In genomic region chr15:45635191-45635638, GRCh38 we compare ENCODE assay signal across 8 cellular contexts. TPM values are rescaled to one million over a fixed set of nuclear protein-coding genes. Genes with fewer than 3 reads are reported as not detected.
DNase-seq lines count a peak whose midpoint lies in the region; ATAC-seq and TF ChIP-seq lines count a peak whose summit lies in the region.

No MANE protein-coding gene starts in this region.

- CTCF ChIA-PET in WTC11 (lab: Charles Lee): interaction anchor here (0.7 to 2.0 kb wide), 14 partner anchors 9 to 71 kb away, joined by 3 to 17 read pairs (median 4); partner anchors contain the start of gene BLOC1S6

- no peak for TF ChIP-seq POLR2A in right lobe of liver (IDR thresholded peaks at IDR 0.05)

- POLR2A ChIA-PET in WTC11 (lab: Charles Lee): no interaction called here

- WGBS in right lobe of liver (ENCODE audit: insufficient coverage, low coverage, low lambda C conversion rate, missing lambda C conversion rate): 0% methylated on average over 3 of the region's 29 CpGs

- peaks cover 75% of the 10 kb centered on the region for H3K27me3 Mint-ChIP-seq in WTC11 (ENCODE audit: low read depth)

- peak overlapping the region; percentile 73 to 96 (median 91) for H3K4me3 ChIP-seq in right lobe of liver

- H3K4me3 Mint-ChIP-seq in WTC11: peak overlapping the region; percentile 79

- peaks cover 7% of the 10 kb centered on the region for H3K4me1 Mint-ChIP-seq in WTC11

- no peaks in the 10 kb centered on the region for H3K9me3 Mint-ChIP-seq in WTC11

- no peaks in the 10 kb centered on the region for H3K36me3 ChIP-seq in right lobe of liver

- intact Hi-C loops in right lobe of liver (cut with DNase I): no loop called here

- no peaks in the 10 kb centered on the region for H3K27me3 ChIP-seq in right lobe of liver

- DNase-seq in CD1c-positive myeloid dendritic cell (ENCODE audit: extremely low spot score) (peak; percentile 58), WTC11 (ENCODE audit: low spot score) (peak; percentile 64), cerebellar cortex (ENCODE audit: low spot score) (peak; percentile 11), right lobe of liver (peak; percentile 84 to 87 (median 85)), NCI-H128 (lab: John Stamatoyannopoulos, UW; ENCODE audit: unreplicated experiment) (no peak)
- peak in 2 of 3 donors; percentile 33 to 43 for DNase-seq in stimulated activated CD4-positive, alpha-beta T cell treated with anti-CD3 and anti-CD28 coated beads, TNF-alpha, amount 100 ng/mL, for 1 hour (ENCODE audit: low read depth in 3 of 3, low spot score in 1 of 3)

- ATAC-seq in GM19455 (IDR thresholded peaks at IDR 0.05; ENCODE audit: unreplicated experiment) (peak; percentile 51), HG03558 (IDR thresholded peaks at IDR 0.05; ENCODE audit: extremely low read depth, unreplicated experiment) (peak; percentile 27), WTC11 (peak; percentile 60), right lobe of liver (peak; percentile 60 to 68 (median 64))

- no peak overlapping the region for H3K27ac Mint-ChIP-seq in WTC11

- H3K27ac ChIP-seq in right lobe of liver: peak overlapping the region; percentile 95 to 99 (median 96)

- no peaks in the 10 kb centered on the region for H3K36me3 Mint-ChIP-seq in WTC11

- peaks cover 0 to 34% (median 5%) of the 10 kb centered on the region in 4 donors for H3K4me1 ChIP-seq in right lobe of liver

- no peaks in the 10 kb centered on the region for H3K9me3 ChIP-seq in right lobe of liver

- TF ChIP-seq CTCF in WTC11 (IDR thresholded peaks at IDR 0.05) (peak; percentile 35; the same call in 1 of the 2 replicates), right lobe of liver (IDR thresholded peaks at IDR 0.05) (peak; percentile 35 to 61 (median 55))

TF ChIP-seq in WTC11, 78 proteins besides CTCF, POLR2A, EP300 and RAD21:
- TF ChIP-seq NFE2L1 (CRISPR knock-in tag; IDR thresholded peaks at IDR 0.05) (no peak), HMGXB4 (CRISPR knock-in tag; IDR thresholded peaks at IDR 0.05) (0 out of 2 replicates have a peak, but pooled peaks have one; percentile 40)

RNA-seq across cellular contexts. Expression of gene SQOR, which starts 0.4 kb away (rescaled TPM):
- total RNA-seq in WTC11 (2021) (0.44 to 0.72 TPM (median 0.69 TPM) in 3 replicates), right lobe of liver (10 to 100 TPM; 34.2 to 77.7 (median 49.1) TPM)

RNA-seq across cellular contexts. Expression of gene BLOC1S6, which starts 48.0 kb away (rescaled TPM):
- total RNA-seq in WTC11 (2021) (28.7 to 31.6 TPM (median 29.1 TPM) in 3 replicates), right lobe of liver (10 to 100 TPM; 15.9 to 33.7 (median 24.3) TPM)

Comparison
In these comparisons a context has a peak if more than half of its experiments do, and no peak if none do; other contexts are left out.
1. RNA of gene SQOR, which starts 0.4 kb away (total RNA-seq): 34.2 to 77.7 TPM in right lobe of liver; 0.44 to 0.72 TPM in WTC11; every median in the first group is over 10 times any median in the second.
2. Peak in every context shown above with its lines, with median percentiles within 50 percentile points of each other: ATAC-seq.